ENCODE assay signal across 12 cellular contexts in the genomic region with DNA sequence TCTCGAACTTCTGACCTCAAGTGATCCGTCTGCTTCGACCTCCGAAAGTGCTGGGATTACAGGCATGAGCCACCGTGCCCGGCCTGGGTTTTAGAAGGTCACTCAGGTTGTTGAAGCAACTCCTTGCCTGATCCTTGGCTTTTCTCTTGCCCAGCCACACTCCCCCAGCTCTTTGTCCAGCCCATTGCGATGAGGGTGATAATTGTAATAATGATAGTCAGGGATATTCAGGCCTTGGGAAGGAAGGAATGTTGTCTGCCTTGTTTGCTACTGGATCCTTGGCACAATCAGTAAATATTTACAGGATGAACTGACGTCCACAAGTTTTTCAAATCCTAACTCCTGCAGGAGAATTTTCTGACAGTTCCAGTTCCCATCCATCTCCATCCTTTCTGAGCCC. TPM values are rescaled to one million over a fixed set of nuclear protein-coding genes. Genes with fewer than 3 reads are reported as not detected.
DNase-seq lines count a peak whose midpoint lies in the region; ATAC-seq, FAIRE-seq and TF ChIP-seq lines count a peak whose summit lies in the region.
"Had no signal": no experiment of that assay in that cellular context is flagged by ENCODE, and none has a peak within 500 bp of the region (broad histone marks: within the 10 kb centered on the region; RNA-seq: fewer than 3 reads in every experiment).

No MANE protein-coding gene starts in this region.

- H3K18ac ChIP-seq in IMR-90 (ENCODE audit: low read depth, low read length), result no peak overlapping the region

- H2BK120ac ChIP-seq in IMR-90 (ENCODE audit: low read depth, low read length), result no peak overlapping the region

- peaks cover 21 to 57% of the 10 kb centered on the region in 2 experiments for H3K79me1 ChIP-seq in IMR-90 (ENCODE audit: low read depth in 1 of 2, low read length in 2 of 2)

- TF ChIP-seq CTCF in IMR-90 (conservative IDR thresholded peaks at IDR 0.05; ENCODE audit: low read depth, low read length) (no peak), neural crest cell (conservative IDR thresholded peaks at IDR 0.05) (no peak)

- CTCF ChIA-PET in activated CD4-positive, alpha-beta T cell treated with anti-CD3 and anti-CD28 coated beads for 36 hours (lab: Charles Lee), result no interaction called here
- CTCF ChIA-PET in IMR-90 (lab: Yijun Ruan, JAX), result no interaction called here

- no peak for ATAC-seq in activated CD4-positive, alpha-beta T cell treated with anti-CD3 and anti-CD28 coated beads for 36 hours
- ATAC-seq in IMR-90 (ENCODE audit: low read depth), result no peak
- no peak for ATAC-seq in GM18868 (IDR thresholded peaks at IDR 0.05; ENCODE audit: unreplicated experiment)

- H3K9me1 ChIP-seq in IMR-90 (ENCODE audit: insufficient read depth, low read length), result no peaks in the 10 kb centered on the region; the same call in 1 of the 2 replicates

- H3K14ac ChIP-seq in IMR-90 (replicated peaks; ENCODE audit: low read depth, low read length), result no peak overlapping the region

- H3K4me1 Mint-ChIP-seq in activated CD4-positive, alpha-beta T cell treated with anti-CD3 and anti-CD28 coated beads for 36 hours, result peaks cover 49% of the 10 kb centered on the region
- peaks cover 38% of the 10 kb centered on the region for H3K4me1 Mint-ChIP-seq in activated naive CD8-positive, alpha-beta T cell (ENCODE audit: low read depth)
- H3K4me1 Mint-ChIP-seq in neural crest cell, result peaks cover 43% of the 10 kb centered on the region

- peaks cover 2% of the 10 kb centered on the region; the same call in 1 of the 2 replicates for H3K4me1 ChIP-seq in IMR-90 (ENCODE audit: control insufficient read depth, insufficient read depth, low read length)

- no peak overlapping the region for H3K4me3 ChIP-seq in IMR-90 (ENCODE audit: insufficient read depth, low read depth, low read length)
- H3K4me3 ChIP-seq: thoracic aorta had no signal

- DNase-seq in activated CD4-positive, alpha-beta T cell treated with anti-CD3 and anti-CD28 coated beads for 36 hours, result no peak
- DNase-seq in activated CD4-positive, alpha-beta T cell treated with anti-CD3 and anti-CD28 coated beads for 4 hours, result no peak
- DNase-seq in IMR-90 (no peak), neural crest cell (ENCODE audit: low read depth, low spot score) (no peak), GM12891 (ENCODE audit: insufficient read length, low spot score) (no peak), substantia nigra (lab: John Stamatoyannopoulos, UW) (no peak)
- DNase-seq: activated CD4-positive, alpha-beta T cell treated with anti-CD3 and anti-CD28 coated beads, Interleukin-2, amount 50 U/mL, for 4 hours; anterior cingulate cortex had no signal

- no peak overlapping the region for H2BK15ac ChIP-seq in IMR-90 (ENCODE audit: low read depth, low read length)

- H2AK9ac ChIP-seq in IMR-90 (replicated peaks; ENCODE audit: low read depth, low read length, poor library complexity), result no peak overlapping the region

- no peak overlapping the region for H2BK5ac ChIP-seq in IMR-90 (ENCODE audit: low read depth, low read length, poor library complexity, severe bottlenecking)

- no peaks in the 10 kb centered on the region for H3K27me3 ChIP-seq in IMR-90 (ENCODE audit: control insufficient read depth, insufficient read depth, low read length)

- WGBS in IMR-90 (ENCODE audit: extremely low coverage in 2 of 2, insufficient read length in 1 of 2), 2 experiments, result 93% methylated on average over 3 of the region's 8 CpGs; no CpG with 5 or more reads in 1 of the 2 experiments

- H3K4me2 ChIP-seq in IMR-90 (ENCODE audit: low read depth, low read length), result no peak overlapping the region

- H3K27me3 Mint-ChIP-seq in activated CD4-positive, alpha-beta T cell treated with anti-CD3 and anti-CD28 coated beads for 36 hours, result no peaks in the 10 kb centered on the region
- no peaks in the 10 kb centered on the region for H3K27me3 Mint-ChIP-seq in activated naive CD8-positive, alpha-beta T cell
- H3K27me3 Mint-ChIP-seq in neural crest cell (ENCODE audit: low read depth), result peaks cover 4% of the 10 kb centered on the region

- TF ChIP-seq POLR2A in IMR-90 (IDR thresholded peaks at IDR 0.05; ENCODE audit: low read depth, low read length) (no peak), GM12891 (IDR thresholded peaks at IDR 0.05; ENCODE audit: low read depth, low read length) (no peak)

- in situ Hi-C loops in IMR-90 (cut with MboI; ENCODE audit: low sequenced_read_pairs), result no loop called here

- H3K36me3 Mint-ChIP-seq in activated CD4-positive, alpha-beta T cell treated with anti-CD3 and anti-CD28 coated beads for 36 hours (ENCODE audit: low read depth), result peaks cover 33% of the 10 kb centered on the region
- H3K36me3 Mint-ChIP-seq in activated naive CD8-positive, alpha-beta T cell, result no peaks in the 10 kb centered on the region
- H3K36me3 Mint-ChIP-seq in neural crest cell (ENCODE audit: low read depth), result peaks cover 6% of the 10 kb centered on the region

- H4K5ac ChIP-seq in IMR-90 (ENCODE audit: low read depth, low read length), result no peak overlapping the region

- no peak overlapping the region for H2AFZ ChIP-seq in IMR-90 (replicated peaks; ENCODE audit: low read length, poor library complexity)

- intact Hi-C loops in activated CD4-positive, alpha-beta T cell treated with anti-CD3 and anti-CD28 coated beads for 36 hours (cut with DNase I, micrococcal nuclease), result loop anchor here in 1 of 2 experiments (10.0 kb wide), 1 partner anchor 622 kb away; a partner anchor contains a TSS
- intact Hi-C loops in IMR-90 (cut with micrococcal nuclease), result no loop called here

- H4K91ac ChIP-seq in IMR-90 (ENCODE audit: insufficient read depth, low read depth, low read length), result no peak overlapping the region

- H3K9me3 ChIP-seq in IMR-90 (ENCODE audit: control insufficient read depth, insufficient read depth, low read length), result no peaks in the 10 kb centered on the region
- H3K9me3 ChIP-seq: thoracic aorta had no signal

- dilution Hi-C loops in IMR-90 (cut with HindIII; ENCODE audit: low sequenced_read_pairs, unreplicated experiment), result no loop called here

- H4K20me1 ChIP-seq in IMR-90 (ENCODE audit: insufficient read depth, low read length), result peaks cover 12% of the 10 kb centered on the region

- POLR2A ChIA-PET in activated CD4-positive, alpha-beta T cell treated with anti-CD3 and anti-CD28 coated beads for 36 hours (lab: Charles Lee), result no interaction called here
- POLR2A ChIA-PET in IMR-90 (lab: Charles Lee; ENCODE audit: unreplicated experiment), result no interaction called here

- no peak overlapping the region for H3K4ac ChIP-seq in IMR-90 (ENCODE audit: low read depth, low read length)

- H3K9me3 Mint-ChIP-seq in activated CD4-positive, alpha-beta T cell treated with anti-CD3 and anti-CD28 coated beads for 36 hours (ENCODE audit: low read depth), result no peaks in the 10 kb centered on the region
- H3K9me3 Mint-ChIP-seq in activated naive CD8-positive, alpha-beta T cell (ENCODE audit: low read depth), result no peaks in the 10 kb centered on the region
- peaks cover 4% of the 10 kb centered on the region for H3K9me3 Mint-ChIP-seq in neural crest cell

- no peak overlapping the region for H3K9ac ChIP-seq in IMR-90 (ENCODE audit: low read depth, low read length)

- no peak overlapping the region for H2AK5ac ChIP-seq in IMR-90 (ENCODE audit: low read depth, low read length)

- no peak overlapping the region for H4K8ac ChIP-seq in IMR-90 (ENCODE audit: low read depth in 2 of 2, low read length in 2 of 2)

- no peak for FAIRE-seq in GM12891 (lab: Jason Lieb, UNC)
- FAIRE-seq: A204.1 had no signal

- H3K56ac ChIP-seq in IMR-90 (ENCODE audit: extremely low read depth, insufficient read depth, low read length), result no peak overlapping the region

- TSS peak; percentile 23 for BruUV-seq in IMR-90 (replicated peaks; lab: Mats Ljungman, UMichigan)

- H3K27ac ChIP-seq in IMR-90 (ENCODE audit: insufficient read depth, low read length), result no peak overlapping the region
- no peak overlapping the region for H3K27ac ChIP-seq in substantia nigra (ENCODE audit: low read depth, low read length, poor library complexity, severe bottlenecking)
- H3K27ac ChIP-seq: thoracic aorta had no signal

- no peak for TF ChIP-seq RAD21 in IMR-90 (IDR thresholded peaks at IDR 0.05; ENCODE audit: low read length)

- H3K27ac Mint-ChIP-seq in activated CD4-positive, alpha-beta T cell treated with anti-CD3 and anti-CD28 coated beads for 36 hours, result no peak overlapping the region
- H3K27ac Mint-ChIP-seq in activated naive CD8-positive, alpha-beta T cell, result no peak overlapping the region
- H3K27ac Mint-ChIP-seq in neural crest cell (ENCODE audit: unreplicated experiment), result peak overlapping the region; percentile 57

- H3K23ac ChIP-seq in IMR-90 (ENCODE audit: low read depth, low read length), result 0 out of 2 replicates have a peak overlapping the region, but pooled peaks have one; percentile 31

- H2BK20ac ChIP-seq in IMR-90 (ENCODE audit: low read depth, low read length), result no peak overlapping the region

- peaks cover 15% of the 10 kb centered on the region for H3K36me3 ChIP-seq in IMR-90 (ENCODE audit: control insufficient read depth, insufficient read depth, low read length)
- H3K36me3 ChIP-seq: thoracic aorta had no signal

- peak overlapping the region; percentile 92 for H3K4me3 Mint-ChIP-seq in activated CD4-positive, alpha-beta T cell treated with anti-CD3 and anti-CD28 coated beads for 36 hours
- H3K4me3 Mint-ChIP-seq in activated naive CD8-positive, alpha-beta T cell, result peak overlapping the region; percentile 95
- peak overlapping the region; percentile 81 for H3K4me3 Mint-ChIP-seq in neural crest cell

RNA-seq across cellular contexts. Expression of a gene that starts 1.8 kb away (rescaled TPM):
- total RNA-seq in activated CD4-positive, alpha-beta T cell treated with anti-CD3 and anti-CD28 coated beads for 36 hours, result 100 to 1,000 TPM; 135 to 144 TPM
- total RNA-seq in IMR-90 (2012; rRNA removed) (57.5 and 62.8 TPM in 2 replicates), neural crest cell (171 and 173 TPM in 2 replicates)
- polyA plus RNA-seq in IMR-90 (2012; rRNA removed), result 91.9 and 110 TPM in 2 replicates
- 95.4 and 118 TPM in 2 replicates for polyA plus RNA-seq in IMR-90 (2012; cell fraction: cytosol; rRNA removed)
- 119 and 345 TPM in 2 replicates for polyA plus RNA-seq in IMR-90 (2012; cell fraction: nucleus; rRNA removed; ENCODE audit: low replicate concordance)
- 146 TPM for polyA plus RNA-seq in GM12891 (2012; ENCODE audit: low read depth, missing spikeins)

RNA-seq across cellular contexts. Expression of a gene that starts 4.0 kb away (rescaled TPM):
- 10 to 100 TPM; 53.0 to 62.2 TPM for total RNA-seq in activated CD4-positive, alpha-beta T cell treated with anti-CD3 and anti-CD28 coated beads for 36 hours
- total RNA-seq in IMR-90 (2012; rRNA removed), result 17.4 and 20.6 TPM in 2 replicates
- 72.9 and 89.7 TPM in 2 replicates for polyA plus RNA-seq in IMR-90 (2012; rRNA removed)
- 87.9 and 139 TPM in 2 replicates for polyA plus RNA-seq in IMR-90 (2012; cell fraction: cytosol; rRNA removed)
- polyA plus RNA-seq in IMR-90 (2012; cell fraction: nucleus; rRNA removed; ENCODE audit: low replicate concordance), result 60.8 and 101 TPM in 2 replicates
- total RNA-seq in neural crest cell, result 89.9 and 95.1 TPM in 2 replicates
- 46.3 TPM for polyA plus RNA-seq in GM12891 (2012; ENCODE audit: low read depth, missing spikeins)

RNA-seq across cellular contexts. Expression of a gene that starts 32.6 kb away (rescaled TPM):
- 1 to 10 TPM; 1.9 to 2.3 TPM for total RNA-seq in activated CD4-positive, alpha-beta T cell treated with anti-CD3 and anti-CD28 coated beads for 36 hours
- 1.9 and 3.0 TPM in 2 replicates for total RNA-seq in IMR-90 (2012; rRNA removed)
- 1.2 and 1.5 TPM in 2 replicates for polyA plus RNA-seq in IMR-90 (2012; rRNA removed)
- 0.54 and 0.78 TPM in 2 replicates for polyA plus RNA-seq in IMR-90 (2012; cell fraction: cytosol; rRNA removed)
- polyA plus RNA-seq in IMR-90 (2012; cell fraction: nucleus; rRNA removed; ENCODE audit: low replicate concordance), result 2.1 and 5.2 TPM in 2 replicates
- 8.6 and 9.0 TPM in 2 replicates for total RNA-seq in neural crest cell
- polyA plus RNA-seq in GM12891 (2012; ENCODE audit: low read depth, missing spikeins), result 0.85 TPM

RNA-seq across cellular contexts. Expression of a gene that starts 47.3 kb away (rescaled TPM):
- 10 to 100 TPM; 26.6 to 46.0 TPM for total RNA-seq in activated CD4-positive, alpha-beta T cell treated with anti-CD3 and anti-CD28 coated beads for 36 hours
- total RNA-seq in IMR-90 (2012; rRNA removed) (12.4 and 12.8 TPM in 2 replicates), neural crest cell (43.0 and 43.1 TPM in 2 replicates)
- polyA plus RNA-seq in IMR-90 (2012; rRNA removed), result 38.2 and 45.1 TPM in 2 replicates
- 47.7 and 51.5 TPM in 2 replicates for polyA plus RNA-seq in IMR-90 (2012; cell fraction: cytosol; rRNA removed)
- polyA plus RNA-seq in IMR-90 (2012; cell fraction: nucleus; rRNA removed; ENCODE audit: low replicate concordance), result 12.3 and 24.3 TPM in 2 replicates
- 19.8 TPM for polyA plus RNA-seq in GM12891 (2012; ENCODE audit: low read depth, missing spikeins)

RNA-seq across cellular contexts. Expression of a gene that starts 54.2 kb away (rescaled TPM):
- 1 to 10 TPM; 1.9 TPM for total RNA-seq in activated CD4-positive, alpha-beta T cell treated with anti-CD3 and anti-CD28 coated beads for 36 hours
- total RNA-seq in IMR-90 (2012; rRNA removed) (6.4 and 9.7 TPM in 2 replicates), neural crest cell (10.5 and 11.4 TPM in 2 replicates)
- polyA plus RNA-seq in IMR-90 (2012; rRNA removed), result 1.6 and 2.8 TPM in 2 replicates
- polyA plus RNA-seq in IMR-90 (2012; cell fraction: cytosol; rRNA removed), result 0.31 and 0.58 TPM in 2 replicates
- 0.36 and 2.9 TPM in 2 replicates for polyA plus RNA-seq in IMR-90 (2012; cell fraction: nucleus; rRNA removed; ENCODE audit: low replicate concordance)
- 0.63 TPM for polyA plus RNA-seq in GM12891 (2012; ENCODE audit: low read depth, missing spikeins)
